ENCODE assay signal across 24 cellular contexts in the genomic region with DNA sequence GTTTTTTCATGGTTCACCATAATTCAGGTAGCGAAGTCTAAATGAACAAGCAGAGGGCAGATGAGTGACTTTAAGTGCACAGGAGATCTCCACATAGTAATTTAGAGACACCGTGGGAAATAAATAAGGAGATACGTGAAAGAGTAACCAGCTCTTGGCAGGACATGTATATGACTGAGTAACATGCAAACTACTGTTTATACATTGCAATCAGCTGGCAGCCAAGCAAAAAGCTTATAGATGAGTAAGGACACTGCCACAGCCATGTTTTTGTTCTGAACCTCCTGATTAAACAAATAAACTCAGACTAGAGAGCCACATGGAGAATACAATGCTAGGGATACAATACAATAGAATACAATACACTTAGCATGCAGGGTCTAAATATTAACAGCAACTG.
"Had no signal": no experiment of that assay in that cellular context is flagged by ENCODE, and none has a peak within 500 bp of the region (broad histone marks: within the 10 kb centered on the region; RNA-seq: fewer than 3 reads in every experiment).

No MANE protein-coding gene starts in this region.

- ATAC-seq: activated T-helper 17 cell treated with anti-CD3 and anti-CD28 coated beads, Interleukin-2, amount 50 U/mL, for 72 hours; gastroesophageal sphincter; heart left ventricle; naive thymus-derived CD8-positive, alpha-beta T cell; psoas muscle; right cardiac atrium; stimulated activated effector memory CD8-positive, alpha-beta T cell treated with anti-CD3 and anti-CD28 coated beads, Interleukin-12 subunit alpha, Interleukin-12 subunit beta, amount 100 ng/mL, for 72 hours had no signal

- H3K4me3 ChIP-seq: gastroesophageal sphincter, heart left ventricle, left ventricle myocardium inferior, ovary, psoas muscle, skin epidermis, stomach had no signal

- H3K36me3 Mint-ChIP-seq: activated CD4-positive, alpha-beta memory T cell treated with anti-CD3 and anti-CD28 coated beads for 36 hours; activated naive CD8-positive, alpha-beta T cell treated with anti-CD3 and anti-CD28 coated beads for 36 hours; naive thymus-derived CD8-positive, alpha-beta T cell; stimulated activated effector memory CD8-positive, alpha-beta T cell treated with anti-CD3 and anti-CD28 coated beads, Interleukin-12 subunit alpha, Interleukin-12 subunit beta, amount 100 ng/mL, for 72 hours had no signal

- H3K4me1 Mint-ChIP-seq: activated B cell treated with CpG ODN at 0.5 μM for 24 hours; activated naive CD8-positive, alpha-beta T cell treated with anti-CD3 and anti-CD28 coated beads for 36 hours; activated T-helper 17 cell treated with anti-CD3 and anti-CD28 coated beads, Interleukin-2, amount 50 U/mL, for 72 hours; naive thymus-derived CD8-positive, alpha-beta T cell; stimulated activated effector memory CD8-positive, alpha-beta T cell treated with anti-CD3 and anti-CD28 coated beads, Interleukin-12 subunit alpha, Interleukin-12 subunit beta, amount 100 ng/mL, for 72 hours had no signal

- H3K27me3 Mint-ChIP-seq: activated B cell treated with CpG ODN at 0.5 μM for 24 hours; activated CD4-positive, alpha-beta memory T cell treated with anti-CD3 and anti-CD28 coated beads for 36 hours; activated naive CD8-positive, alpha-beta T cell treated with anti-CD3 and anti-CD28 coated beads for 36 hours; activated T-helper 17 cell treated with anti-CD3 and anti-CD28 coated beads, Interleukin-2, amount 50 U/mL, for 72 hours; naive thymus-derived CD8-positive, alpha-beta T cell had no signal

- H3K27ac Mint-ChIP-seq: activated B cell treated with CpG ODN at 0.5 μM for 24 hours; activated CD4-positive, alpha-beta memory T cell treated with anti-CD3 and anti-CD28 coated beads for 36 hours; activated naive CD8-positive, alpha-beta T cell treated with anti-CD3 and anti-CD28 coated beads for 36 hours; activated T-helper 17 cell treated with anti-CD3 and anti-CD28 coated beads, Interleukin-2, amount 50 U/mL, for 72 hours; naive thymus-derived CD8-positive, alpha-beta T cell; stimulated activated effector memory CD8-positive, alpha-beta T cell treated with anti-CD3 and anti-CD28 coated beads, Interleukin-12 subunit alpha, Interleukin-12 subunit beta, amount 100 ng/mL, for 72 hours had no signal

- H3K4me3 Mint-ChIP-seq: activated B cell treated with CpG ODN at 0.5 μM for 24 hours; activated CD4-positive, alpha-beta memory T cell treated with anti-CD3 and anti-CD28 coated beads for 36 hours; activated naive CD8-positive, alpha-beta T cell treated with anti-CD3 and anti-CD28 coated beads for 36 hours; activated T-helper 17 cell treated with anti-CD3 and anti-CD28 coated beads, Interleukin-2, amount 50 U/mL, for 72 hours; naive thymus-derived CD8-positive, alpha-beta T cell; stimulated activated effector memory CD8-positive, alpha-beta T cell treated with anti-CD3 and anti-CD28 coated beads, Interleukin-12 subunit alpha, Interleukin-12 subunit beta, amount 100 ng/mL, for 72 hours had no signal

- H3K9me3 Mint-ChIP-seq: activated B cell treated with CpG ODN at 0.5 μM for 24 hours; activated CD4-positive, alpha-beta memory T cell treated with anti-CD3 and anti-CD28 coated beads for 36 hours; activated naive CD8-positive, alpha-beta T cell treated with anti-CD3 and anti-CD28 coated beads for 36 hours; activated T-helper 17 cell treated with anti-CD3 and anti-CD28 coated beads, Interleukin-2, amount 50 U/mL, for 72 hours; naive thymus-derived CD8-positive, alpha-beta T cell had no signal

- DNase-seq: activated B cell treated with CpG ODN at 0.5 μM for 24 hours; activated CD4-positive, alpha-beta memory T cell treated with anti-CD3 and anti-CD28 coated beads for 36 hours; activated CD4-positive, alpha-beta T cell treated with anti-CD3 and anti-CD28 coated beads for 4 hours; activated naive CD4-positive, alpha-beta T cell; activated naive CD8-positive, alpha-beta T cell treated with anti-CD3 and anti-CD28 coated beads for 36 hours; activated T-cell treated with anti-CD3 and anti-CD28 coated beads for 4 hours; amniotic stem cell; caudate nucleus; erythroblast; heart left ventricle; kidney; left ventricle myocardium inferior; mesendoderm; naive thymus-derived CD8-positive, alpha-beta T cell; ovary; psoas muscle; right cardiac atrium; stimulated activated CD4-positive, alpha-beta T cell treated with anti-CD3 and anti-CD28 coated beads, Interleukin-2, amount 100 ng/mL, for 48 hours; stomach; trophoblast cell had no signal
